16 cellular contexts compared by ENCODE assay signal in genomic region chr13:113468029-113468428, GRCh38. TPM values are rescaled to one million over a fixed set of nuclear protein-coding genes. Genes with fewer than 3 reads are reported as not detected.
DNase-seq lines count a peak whose midpoint lies in the region; ATAC-seq and TF ChIP-seq lines count a peak whose summit lies in the region.
"Had no signal": no experiment of that assay in that cellular context is flagged by ENCODE, and none has a peak within 500 bp of the region (broad histone marks: within the 10 kb centered on the region; RNA-seq: fewer than 3 reads in every experiment).

No MANE protein-coding gene starts in this region.

- no peak for TF ChIP-seq POLR2A in esophagus squamous epithelium (IDR thresholded peaks at IDR 0.05)

- H3K9ac ChIP-seq in BLaER1 = no peak overlapping the region
- no peak overlapping the region for H3K9ac ChIP-seq in endodermal cell (ENCODE audit: extremely low read depth, low read length, poor library complexity, severe bottlenecking)
- H3K9ac ChIP-seq in neural progenitor cell = no peak overlapping the region

- H3K79me2 ChIP-seq in neural progenitor cell (ENCODE audit: low read depth) = peaks cover 37% of the 10 kb centered on the region

- H3K4me3 Mint-ChIP-seq in endodermal cell (no peak overlapping the region), neural progenitor cell (peak overlapping the region; percentile 70)
- H3K4me3 Mint-ChIP-seq: CD4-positive, alpha-beta memory T cell; HFFc6 had no signal

- H3K36me3 Mint-ChIP-seq in endodermal cell (ENCODE audit: low read depth) (peaks cover 56% of the 10 kb centered on the region), neural progenitor cell (peaks cover 23% of the 10 kb centered on the region)

- no peak for ATAC-seq in HG03039 (IDR thresholded peaks at IDR 0.05; ENCODE audit: unreplicated experiment)

- no peak overlapping the region for H3K4me3 ChIP-seq in BLaER1
- no peak overlapping the region for H3K4me3 ChIP-seq in HEK293 (ENCODE audit: low read depth, low read length)
- H3K4me3 ChIP-seq in endodermal cell (ENCODE audit: low read length) = no peak overlapping the region
- H3K4me3 ChIP-seq in neural progenitor cell = peak overlapping the region; percentile 32
- H3K4me3 ChIP-seq in esophagus squamous epithelium = no peak overlapping the region

- peak; percentile 4 for DNase-seq in endodermal cell
- no peak for DNase-seq in neural progenitor cell (ENCODE audit: low spot score)
- no peak for DNase-seq in D341Med (ENCODE audit: low spot score)
- no peak for DNase-seq in esophagus squamous epithelium (lab: John Stamatoyannopoulos, UW)
- DNase-seq: ACHN; CD4-positive, alpha-beta memory T cell; DMS153; DMS79 treated with DMSO at 0.1 percent for 48 hours; EL; GOT3; HFFc6 had no signal

- H4K20me1 ChIP-seq in BLaER1 (peaks cover 22% of the 10 kb centered on the region), neural progenitor cell (ENCODE audit: low read depth) (no peaks in the 10 kb centered on the region)

- H3K27me3 Mint-ChIP-seq in endodermal cell (ENCODE audit: insufficient read depth) = no peaks in the 10 kb centered on the region
- no peaks in the 10 kb centered on the region for H3K27me3 Mint-ChIP-seq in neural progenitor cell (ENCODE audit: insufficient read depth, low read depth)
- H3K27me3 Mint-ChIP-seq: CD4-positive, alpha-beta memory T cell had no signal

- H3K27ac ChIP-seq in BLaER1 = peak overlapping the region; percentile 35; the same call in 1 of the 2 replicates
- H3K27ac ChIP-seq in HEK293 (ENCODE audit: extremely low read depth, low read depth, low read length) = no peak overlapping the region
- H3K27ac ChIP-seq in endodermal cell (ENCODE audit: low read depth, low read length) = peak overlapping the region; percentile 97
- H3K27ac ChIP-seq in neural progenitor cell = peak overlapping the region; percentile 88
- no peak overlapping the region for H3K27ac ChIP-seq in esophagus squamous epithelium
- H3K27ac ChIP-seq: HL-60 had no signal

- CTCF ChIA-PET in HEK293 (lab: Yijun Ruan, JAX) = interaction anchor here (0.6 to 0.8 kb wide), 3 partner anchors 9 to 223 kb away, joined by 3 to 7 read pairs (median 3); no protein-coding TSS in a partner anchor

- intact Hi-C loops in esophagus squamous epithelium (cut with DNase I) = no loop called here

- no peaks in the 10 kb centered on the region for H3K27me3 ChIP-seq in BLaER1
- H3K27me3 ChIP-seq in endodermal cell (ENCODE audit: control insufficient read depth, insufficient read depth, low read length, poor library complexity, severe bottlenecking) = no peaks in the 10 kb centered on the region
- H3K27me3 ChIP-seq in neural progenitor cell = no peaks in the 10 kb centered on the region
- no peaks in the 10 kb centered on the region for H3K27me3 ChIP-seq in esophagus squamous epithelium

- H3K9me3 ChIP-seq in BLaER1 = no peaks in the 10 kb centered on the region
- no peaks in the 10 kb centered on the region for H3K9me3 ChIP-seq in HEK293 (ENCODE audit: control insufficient read depth, insufficient read depth, low read depth, low read length)
- no peaks in the 10 kb centered on the region for H3K9me3 ChIP-seq in endodermal cell (ENCODE audit: control insufficient read depth, low read length)
- no peaks in the 10 kb centered on the region for H3K9me3 ChIP-seq in neural progenitor cell (ENCODE audit: low read depth)
- no peaks in the 10 kb centered on the region for H3K9me3 ChIP-seq in esophagus squamous epithelium
- H3K9me3 ChIP-seq: HAP-1 had no signal

- peaks cover 33% of the 10 kb centered on the region for H3F3A ChIP-seq in neural progenitor cell (ENCODE audit: low read depth)

- peak overlapping the region; percentile 71 for H2AFZ ChIP-seq in neural progenitor cell (replicated peaks)

- POLR2A ChIA-PET in HEK293 (lab: Yijun Ruan, JAX) = no interaction called here

- H3K4me1 Mint-ChIP-seq in endodermal cell (peaks cover 10% of the 10 kb centered on the region), neural progenitor cell (peaks cover 26% of the 10 kb centered on the region)

- H3K4me1 ChIP-seq in BLaER1 (peaks cover 20% of the 10 kb centered on the region), HEK293 (ENCODE audit: control insufficient read depth, insufficient read depth, low read length) (no peaks in the 10 kb centered on the region), endodermal cell (ENCODE audit: control insufficient read depth, insufficient read depth, low read length) (no peaks in the 10 kb centered on the region), neural progenitor cell (peaks cover 14% of the 10 kb centered on the region), esophagus squamous epithelium (no peaks in the 10 kb centered on the region)

- 91 to 92% methylated on average over 3 to 7 of the region's 7 CpGs for WGBS in endodermal cell (ENCODE audit: insufficient coverage in 1 of 2, insufficient read length in 1 of 2), 2 experiments
- WGBS in esophagus squamous epithelium, 2 donors = 79 to 94% methylated on average over 6 to 7 of the region's 7 CpGs

- no peak for TF ChIP-seq CTCF in HEK293 (tag by site-specific recombination; IDR thresholded peaks at IDR 0.05)
- TF ChIP-seq CTCF in endodermal cell (conservative IDR thresholded peaks at IDR 0.05) = no peak
- no peak for TF ChIP-seq CTCF in neural progenitor cell (IDR thresholded peaks at IDR 0.05)
- TF ChIP-seq CTCF in esophagus squamous epithelium (IDR thresholded peaks at IDR 0.05) = no peak

- H3K4me2 ChIP-seq in BLaER1 = peak overlapping the region; percentile 70
- peak overlapping the region; percentile 75 for H3K4me2 ChIP-seq in neural progenitor cell

- H3K9me3 Mint-ChIP-seq in endodermal cell (no peaks in the 10 kb centered on the region), neural progenitor cell (peaks cover 10% of the 10 kb centered on the region)
- H3K9me3 Mint-ChIP-seq: CD4-positive, alpha-beta memory T cell; HFFc6 had no signal

- H3K27ac Mint-ChIP-seq in endodermal cell (no peak overlapping the region), neural progenitor cell (peak overlapping the region; percentile 96)
- H3K27ac Mint-ChIP-seq: CD4-positive, alpha-beta memory T cell; HFFc6 had no signal

- peaks cover 65% of the 10 kb centered on the region for H3K36me3 ChIP-seq in BLaER1
- peaks cover 7 to 33% of the 10 kb centered on the region in 2 experiments; a peak in 2 of 3 replicates for H3K36me3 ChIP-seq in HEK293 (ENCODE audit: control insufficient read depth in 2 of 2, insufficient read depth in 1 of 2, low read length in 2 of 2)
- peaks cover 49% of the 10 kb centered on the region for H3K36me3 ChIP-seq in endodermal cell (ENCODE audit: control insufficient read depth, insufficient read depth, low read length)
- H3K36me3 ChIP-seq in neural progenitor cell = peaks cover 3% of the 10 kb centered on the region
- H3K36me3 ChIP-seq in esophagus squamous epithelium = peaks cover 0 to 68% (median 3%) of the 10 kb centered on the region in 3 donors

TF ChIP-seq in HEK293, 187 proteins besides CTCF, POLR2A, EP300 and RAD21:
- TF ChIP-seq ZNF146 (tag by site-specific recombination; IDR thresholded peaks at IDR 0.05) = peak; percentile 94
- TF ChIP-seq ZSCAN23 (tag by site-specific recombination; IDR thresholded peaks at IDR 0.05) = no peak
TF ChIP-seq in HEK293: peak in this region for 1.

RNA-seq across cellular contexts. Expression of gene ADPRHL1, which starts 14.7 kb away (rescaled TPM):
- total RNA-seq in endodermal cell = 1 to 10 TPM; 1.6 to 2.9 TPM
- polyA plus RNA-seq in endodermal cell (2013, experiment 1 of 2) = 2.7 TPM
- 3.2 TPM for polyA plus RNA-seq in endodermal cell (2013, experiment 2 of 2)
- total RNA-seq in neural progenitor cell (ENCODE audit: low replicate concordance) = 0.22 and 0.43 TPM in 2 replicates
- total RNA-seq in esophagus squamous epithelium = 1 to 10 TPM in 3 of 4 donors, under 1 TPM in 1; 0.31 to 3.5 (median 2.2) TPM

RNA-seq across cellular contexts. Expression of gene DCUN1D2, which starts 22.5 kb away (rescaled TPM):
- total RNA-seq in endodermal cell (10 to 100 TPM; 35.8 to 44.7 TPM), neural progenitor cell (ENCODE audit: low replicate concordance) (17.4 and 23.8 TPM in 2 replicates), esophagus squamous epithelium (10 to 100 TPM in 1 of 4 donors, 1 to 10 TPM in 3; 4.7 to 14.1 (median 7.7) TPM)
- 23.4 TPM for polyA plus RNA-seq in endodermal cell (2013, experiment 1 of 2)
- polyA plus RNA-seq in endodermal cell (2013, experiment 2 of 2) = 23.9 TPM

Comparison
In these comparisons a context has a peak if more than half of its experiments do, and no peak if none do; other contexts are left out.
1. H3K27ac ChIP-seq: peak in BLaER1 (single experiment), endodermal cell (single experiment) and neural progenitor cell (single experiment); none in HEK293 (single experiment) and esophagus squamous epithelium (0 of 4).